In genomic region chr7:67302113-67303039, GRCh38 we compare ENCODE assay signal across 8 cellular contexts.
A peak's percentile ranks its signal among the peaks of the same experiment; 100 is the strongest.
DNase-seq lines count a peak whose midpoint lies in the region; TF ChIP-seq lines count a peak whose summit lies in the region.

No MANE protein-coding gene starts in this region.

- no peaks in the 10 kb centered on the region for H3K36me3 ChIP-seq in ES-I3 (ENCODE audit: insufficient read depth, low read length)
- peaks cover 1% of the 10 kb centered on the region for H3K36me3 ChIP-seq in H7 (replicated peaks; ENCODE audit: control insufficient read depth, insufficient read depth, low read length)
- H3K36me3 ChIP-seq in stomach smooth muscle (ENCODE audit: control insufficient read depth in 2 of 2, insufficient read depth in 2 of 2, low read length in 2 of 2): peaks cover 0 to 5% of the 10 kb centered on the region in 2 donors

- H3K4me3 ChIP-seq in H7 (ENCODE audit: insufficient read depth, low read depth, low read length) (peak overlapping the region; percentile 81), foreskin fibroblast (ENCODE audit: low read depth in 1 of 2, low read length in 2 of 2) (peak overlapping the region; percentile 68 to 82), stomach smooth muscle (ENCODE audit: low read length in 2 of 2) (peak overlapping the region; percentile 90 to 93)

- peaks cover 8% of the 10 kb centered on the region for H3K4me1 Mint-ChIP-seq in neural crest cell

- H3K4me1 ChIP-seq in ES-I3 (ENCODE audit: insufficient read depth, low read length): no peaks in the 10 kb centered on the region
- H3K4me1 ChIP-seq in stomach smooth muscle (ENCODE audit: control insufficient read depth, insufficient read depth, low read length): peaks cover 5% of the 10 kb centered on the region

- peak overlapping the region; percentile 85 for H3K27ac ChIP-seq in stomach smooth muscle (ENCODE audit: low read length)

- H3K27me3 Mint-ChIP-seq in neural crest cell (ENCODE audit: low read depth): no peaks in the 10 kb centered on the region

- no peaks in the 10 kb centered on the region for H3K9me3 Mint-ChIP-seq in neural crest cell

- H3K4me3 Mint-ChIP-seq in neural crest cell: peak overlapping the region; percentile 92

- peak overlapping the region; percentile 97 for H3K27ac Mint-ChIP-seq in neural crest cell (ENCODE audit: unreplicated experiment)

- no peaks in the 10 kb centered on the region for H3K9me3 ChIP-seq in ES-I3 (ENCODE audit: control insufficient read depth, insufficient read depth, low read length)
- no peaks in the 10 kb centered on the region for H3K9me3 ChIP-seq in stomach smooth muscle (ENCODE audit: control insufficient read depth in 2 of 2, low read length in 2 of 2)

- H3K9ac ChIP-seq in ES-I3 (ENCODE audit: low read depth, low read length) (peak overlapping the region; percentile 91), stomach smooth muscle (ENCODE audit: low read length in 2 of 2) (peak overlapping the region; percentile 87 to 95)

- H3K27me3 ChIP-seq in H7 (ENCODE audit: control insufficient read depth, insufficient read depth, low read length) (no peaks in the 10 kb centered on the region), stomach smooth muscle (ENCODE audit: control insufficient read depth in 1 of 2, insufficient read depth in 2 of 2, low read length in 2 of 2) (no peaks in the 10 kb centered on the region)

- H3K36me3 Mint-ChIP-seq in neural crest cell (ENCODE audit: low read depth): no peaks in the 10 kb centered on the region

- TF ChIP-seq CTCF in foreskin fibroblast (IDR thresholded peaks at IDR 0.05; ENCODE audit: low read depth, low read length) (peak; percentile 30), neural crest cell (conservative IDR thresholded peaks at IDR 0.05) (peak; percentile 56)

- DNase-seq in H7 (peak; percentile 100), M059J (ENCODE audit: low read depth) (peak; percentile 100), SHP77 (lab: John Stamatoyannopoulos, UW) (peak; percentile 99 to 100), activated gamma-delta T cell treated with Interleukin-2 at 50 U/mL for 16 hours (peak; percentile 96), foreskin fibroblast (peak; percentile 98 to 99), neural crest cell (ENCODE audit: low read depth, low spot score) (peak; percentile 99)

Comparison
In these comparisons a context has a peak if more than half of its experiments do, and no peak if none do; other contexts are left out.
1. Peak in every context shown above with its lines: DNase-seq, H3K4me3 ChIP-seq and H3K27ac ChIP-seq.